Comparison of ENCODE assay signal across 8 cellular contexts in the genomic region with DNA sequence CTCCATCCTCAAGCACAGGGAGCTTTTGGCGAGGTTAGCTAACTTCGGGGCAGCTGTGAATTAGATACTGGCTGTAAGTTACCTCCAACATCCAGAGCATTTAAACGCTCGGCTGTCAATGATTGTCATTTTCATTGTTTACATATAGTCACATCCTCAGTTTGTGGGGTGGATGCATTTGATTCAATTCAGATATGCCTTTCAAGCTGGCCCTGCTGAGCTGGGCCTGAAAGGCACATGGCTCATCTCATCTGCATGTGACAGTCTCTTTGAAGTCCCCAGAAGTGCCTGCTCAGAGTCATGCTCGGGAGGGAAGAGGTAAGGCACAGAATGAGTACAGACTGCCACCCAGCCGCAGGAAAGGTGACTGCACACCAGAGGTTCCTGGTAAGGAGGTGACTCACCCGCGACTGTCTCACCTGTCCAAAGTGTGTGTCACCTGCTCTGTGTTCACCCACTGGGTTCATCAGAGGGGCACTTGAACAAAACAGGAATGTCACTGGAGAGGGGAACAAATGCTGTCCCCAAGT.
A peak's percentile ranks its signal among the peaks of the same experiment; 100 is the strongest.
DNase-seq lines count a peak whose midpoint lies in the region; ATAC-seq and TF ChIP-seq lines count a peak whose summit lies in the region.
"Not testable (repeated sequence)": the region's sequence is repeated elsewhere in the genome, so short reads cannot be mapped to it uniquely, and the experiment has no call there.

No MANE protein-coding gene starts in this region.

- not testable (repeated sequence) for H3K18ac ChIP-seq in mesendoderm (ENCODE audit: low read length)

- WGBS in mammary epithelial cell (ENCODE audit: low coverage, missing lambda C conversion rate): 88% methylated on average over 2 of the region's 8 CpGs
- no CpG with 5 or more reads among the region's 8 CpGs for WGBS in mesendoderm (ENCODE audit: extremely low coverage, insufficient coverage, low lambda C conversion rate)

- H2BK5ac ChIP-seq in mesendoderm (ENCODE audit: low read length): not testable (repeated sequence)

- H3K23ac ChIP-seq in mesendoderm (ENCODE audit: low read length): not testable (repeated sequence)

- H2BK120ac ChIP-seq in mesendoderm (ENCODE audit: low read depth, low read length): not testable (repeated sequence)

- H3K56ac ChIP-seq in mesendoderm (ENCODE audit: low read length): not testable (repeated sequence)

- DNase-seq in Peyer's patch: peak in 2 of 3 donors; percentile 55 to 88
- peak; percentile 35 for DNase-seq in activated CD8-positive, alpha-beta memory T cell treated with anti-CD3 and anti-CD28 coated beads, Interleukin-2, amount 50 U/mL, for 24 hours (ENCODE audit: extremely low read depth)
- peak; percentile 69 for DNase-seq in mammary epithelial cell
- peak; percentile 44 for DNase-seq in mesendoderm
- DNase-seq in stimulated activated CD8-positive, alpha-beta memory T cell treated with anti-CD3 and anti-CD28 coated beads, Interleukin-15, amount 100 ng/mL, for 1 hour (ENCODE audit: low read depth): peak; percentile 42

- H3K27ac ChIP-seq in Peyer's patch: peak overlapping the region in 1 of 4 donors; percentile 25
- not testable (repeated sequence) for H3K27ac ChIP-seq in mammary epithelial cell (ENCODE audit: insufficient read depth, low read depth, low read length); mesendoderm (ENCODE audit: low read depth, low read length)

- H3K4me1 ChIP-seq in Peyer's patch; mammary epithelial cell (ENCODE audit: insufficient read depth, low read length); mesendoderm (ENCODE audit: control insufficient read depth, low read depth, low read length): not testable (repeated sequence)

- H4K5ac ChIP-seq in mesendoderm (ENCODE audit: low read length): not testable (repeated sequence)

- not testable (repeated sequence) for H2AFZ ChIP-seq in mammary epithelial cell (ENCODE audit: low read depth, low read length)

- not testable (repeated sequence) for H3K4ac ChIP-seq in mesendoderm (ENCODE audit: low read depth, low read length)

- H3K4me2 ChIP-seq in mammary epithelial cell (ENCODE audit: insufficient read depth, low read depth, low read length); mesendoderm (ENCODE audit: low read length): not testable (repeated sequence)

- H2BK15ac ChIP-seq in mesendoderm (replicated peaks; ENCODE audit: low read depth): not testable (repeated sequence)

- CTCF ChIA-PET in mammary epithelial cell (lab: Charles Lee; ENCODE audit: low non-redundant PET): not testable (repeated sequence)

- in situ Hi-C loops in mammary epithelial cell (cut with MboI; ENCODE audit: low sequenced_read_pairs in 2 of 2): not testable (repeated sequence)

- dilution Hi-C loops in mammary epithelial cell (cut with HindIII; ENCODE audit: low sequenced_read_pairs): not testable (repeated sequence)

- H3K27me3 ChIP-seq in Peyer's patch; mammary epithelial cell (ENCODE audit: insufficient read depth, low read length); mesendoderm (ENCODE audit: insufficient read depth, low read length, poor library complexity): not testable (repeated sequence)

- TF ChIP-seq CTCF in GM12875 (IDR thresholded peaks at IDR 0.05; ENCODE audit: borderline replicate concordance, insufficient read depth, low read depth, low read length) (0 out of 2 replicates have a peak, but pooled peaks have one; percentile 12), Peyer's patch (IDR thresholded peaks at IDR 0.05) (peak in 1 of 6 experiments; percentile 33)
- not testable (repeated sequence) for TF ChIP-seq CTCF in mammary epithelial cell (conservative IDR thresholded peaks at IDR 0.05 in 1 of 2, IDR thresholded peaks at IDR 0.05 in 1 of 2; ENCODE audit: extremely low read depth in 1 of 2, insufficient read depth in 1 of 2, low read depth in 1 of 2, low read length in 2 of 2)

- BruUV-seq in mammary epithelial cell (replicated peaks; lab: Mats Ljungman, UMichigan): not testable (repeated sequence)

- TF ChIP-seq POLR2A in Peyer's patch (IDR thresholded peaks at IDR 0.05): not testable (repeated sequence)

- not testable (repeated sequence) for H3K9me3 ChIP-seq in Peyer's patch; mammary epithelial cell (replicated peaks; ENCODE audit: insufficient read depth, low read length)

- intact Hi-C loops in mammary epithelial cell (cut with micrococcal nuclease): not testable (repeated sequence)

- H2AK5ac ChIP-seq in mesendoderm (ENCODE audit: low read length): not testable (repeated sequence)

- H4K20me1 ChIP-seq in mammary epithelial cell (ENCODE audit: insufficient read depth, low read length): not testable (repeated sequence)

- not testable (repeated sequence) for H4K8ac ChIP-seq in mesendoderm (ENCODE audit: low read depth, low read length)

- ATAC-seq in GM21390 (IDR thresholded peaks at IDR 0.05; ENCODE audit: unreplicated experiment) (peak; percentile 40), HG03095 (IDR thresholded peaks at IDR 0.05; ENCODE audit: unreplicated experiment) (peak; percentile 43)

- not testable (repeated sequence) for H3K9ac ChIP-seq in mammary epithelial cell (ENCODE audit: insufficient read depth, low read length); mesendoderm (ENCODE audit: low read length)

- peaks cover 76% of the 10 kb centered on the region for H3K79me2 ChIP-seq in mammary epithelial cell (ENCODE audit: insufficient read depth, low read length)
- H3K79me2 ChIP-seq in mesendoderm (ENCODE audit: control insufficient read depth, insufficient read depth, low read length): not testable (repeated sequence)

- not testable (repeated sequence) for H3K36me3 ChIP-seq in Peyer's patch; mammary epithelial cell (ENCODE audit: insufficient read depth, low read length); mesendoderm (ENCODE audit: control insufficient read depth, insufficient read depth, low read length)

- H3K79me1 ChIP-seq in mesendoderm (ENCODE audit: low read length): not testable (repeated sequence)

- not testable (repeated sequence) for H3K4me3 ChIP-seq in GM12875 (ENCODE audit: low read depth, low read length); Peyer's patch; mammary epithelial cell (replicated peaks in 1 of 3; ENCODE audit: insufficient read depth in 1 of 3, low read depth in 2 of 3, low read length in 3 of 3); mesendoderm (ENCODE audit: low read length)
